Comparison of ENCODE assay signal across 24 cellular contexts in genomic region chr7:30916255-30916654, GRCh38. TPM values are rescaled to one million over a fixed set of nuclear protein-coding genes. Genes with fewer than 3 reads are reported as not detected.
DNase-seq lines count a peak whose midpoint lies in the region; ATAC-seq and TF ChIP-seq lines count a peak whose summit lies in the region.
"Had no signal": no experiment of that assay in that cellular context is flagged by ENCODE, and none has a peak within 500 bp of the region (broad histone marks: within the 10 kb centered on the region; RNA-seq: fewer than 3 reads in every experiment).

No MANE protein-coding gene starts in this region.

- intact Hi-C loops in breast epithelium (cut with DNase I; ENCODE audit: low total_unique reads) = loop anchor here (10.0 kb wide), 1 partner anchor 101 kb away; no protein-coding TSS in a partner anchor
- intact Hi-C loops in mammary epithelial cell (cut with micrococcal nuclease) = no loop called here
- intact Hi-C loops in gastrocnemius medialis (cut with DNase I; ENCODE audit: low total_unique reads) = no loop called here
- intact Hi-C loops in aorta (cut with DNase I) = loop anchor here in 1 of 2 donors (5.0 to 10.0 kb wide), 2 partner anchors 164 to 1579 kb away; partner anchors contain the start of genes AVL9, INMT and LSM5

- H2AFZ ChIP-seq in mammary epithelial cell (ENCODE audit: low read depth, low read length) = no peak overlapping the region

- CTCF ChIA-PET in mammary epithelial cell (lab: Charles Lee; ENCODE audit: low non-redundant PET) = no interaction called here

- H3K27me3 ChIP-seq in breast epithelium (no peaks in the 10 kb centered on the region), mammary epithelial cell (ENCODE audit: insufficient read depth, low read length) (no peaks in the 10 kb centered on the region), right atrium auricular region (no peaks in the 10 kb centered on the region), gastrocnemius medialis (no peaks in the 10 kb centered on the region), aorta (ENCODE audit: control insufficient read depth in 1 of 2, insufficient read depth in 2 of 2, low read length in 1 of 2) (no peaks in the 10 kb centered on the region)
- H3K27me3 ChIP-seq: testis had no signal

- H4K20me1 ChIP-seq in mammary epithelial cell (ENCODE audit: insufficient read depth, low read length) = no peaks in the 10 kb centered on the region

- H3K36me3 ChIP-seq in breast epithelium = no peaks in the 10 kb centered on the region
- H3K36me3 ChIP-seq in mammary epithelial cell (ENCODE audit: insufficient read depth, low read length) = no peaks in the 10 kb centered on the region
- no peaks in the 10 kb centered on the region for H3K36me3 ChIP-seq in right atrium auricular region
- no peaks in the 10 kb centered on the region for H3K36me3 ChIP-seq in gastrocnemius medialis
- no peaks in the 10 kb centered on the region for H3K36me3 ChIP-seq in aorta (ENCODE audit: control insufficient read depth in 1 of 2, insufficient read depth in 2 of 2, low read length in 1 of 2)

- H3K27ac ChIP-seq in breast epithelium = peak overlapping the region in 1 of 2 donors; percentile 30
- H3K27ac ChIP-seq in mammary epithelial cell (ENCODE audit: insufficient read depth, low read depth, low read length) = no peak overlapping the region
- peak overlapping the region; percentile 82 to 94 for H3K27ac ChIP-seq in right atrium auricular region
- H3K27ac ChIP-seq in gastrocnemius medialis = peak overlapping the region in 3 of 4 donors; percentile 58 to 73 (median 64)
- H3K27ac ChIP-seq in aorta (ENCODE audit: low read depth in 1 of 2, low read length in 2 of 2) = peak overlapping the region; percentile 39 to 72
- H3K27ac ChIP-seq: epithelial cell of prostate, testis had no signal

- ATAC-seq in gastrocnemius medialis (no peak), aorta (ENCODE audit: low FRiP score) (no peak), HG02885 (IDR thresholded peaks at IDR 0.05; ENCODE audit: poor library complexity, unreplicated experiment) (no peak)

- no peaks in the 10 kb centered on the region for H3K79me2 ChIP-seq in mammary epithelial cell (ENCODE audit: insufficient read depth, low read length)

- DNase-seq in breast epithelium (ENCODE audit: low spot score in 2 of 2) (no peak), mammary epithelial cell (no peak), right atrium auricular region (ENCODE audit: low spot score) (no peak), gastrocnemius medialis (no peak), aorta (peak in 1 of 2 donors; percentile 64), C1 segment of cervical spinal cord (lab: John Stamatoyannopoulos, UW) (no peak), iPS-NIHi7 (ENCODE audit: extremely low spot score) (no peak)
- DNase-seq: 8988T; activated B cell treated with CpG ODN at 0.5 μM for 24 hours; activated CD4-positive, alpha-beta T cell treated with anti-CD3 and anti-CD28 coated beads, Interleukin-2, amount 50 U/mL, for 48 hours; activated gamma-delta T cell treated with Interleukin-2 at 50 U/mL for 16 hours; AML-193; Caco-2; NCI-H1092; NCI-H2029 treated with DMSO at 0.1 percent for 48 hours; nucleus accumbens; T-helper 9 cell; testis had no signal

- in situ Hi-C loops in mammary epithelial cell (cut with MboI; ENCODE audit: low sequenced_read_pairs in 2 of 2) = no loop called here
- in situ Hi-C loops in gastrocnemius medialis (cut with MboI; ENCODE audit: low sequenced_read_pairs in 4 of 4) = no loop called here

- TF ChIP-seq CTCF in breast epithelium (IDR thresholded peaks at IDR 0.05) (no peak), mammary epithelial cell (conservative IDR thresholded peaks at IDR 0.05 in 1 of 2, IDR thresholded peaks at IDR 0.05 in 1 of 2; ENCODE audit: extremely low read depth in 1 of 2, insufficient read depth in 1 of 2, low read depth in 1 of 2, low read length in 2 of 2) (no peak), right atrium auricular region (IDR thresholded peaks at IDR 0.05) (no peak), gastrocnemius medialis (IDR thresholded peaks at IDR 0.05 in 4 of 5, conservative IDR thresholded peaks at IDR 0.05 in 1 of 5) (no peak)

- TF ChIP-seq POLR2A in breast epithelium (IDR thresholded peaks at IDR 0.05) (no peak), gastrocnemius medialis (IDR thresholded peaks at IDR 0.05) (no peak)

- no TSS peak for BruUV-seq in mammary epithelial cell (replicated peaks; lab: Mats Ljungman, UMichigan)

- no peaks in the 10 kb centered on the region for H3K9me3 ChIP-seq in breast epithelium
- no peaks in the 10 kb centered on the region for H3K9me3 ChIP-seq in mammary epithelial cell (replicated peaks; ENCODE audit: insufficient read depth, low read length)
- no peaks in the 10 kb centered on the region for H3K9me3 ChIP-seq in right atrium auricular region
- H3K9me3 ChIP-seq in gastrocnemius medialis = no peaks in the 10 kb centered on the region
- no peaks in the 10 kb centered on the region for H3K9me3 ChIP-seq in aorta (ENCODE audit: control insufficient read depth, low read length)
- H3K9me3 ChIP-seq: Caco-2, testis had no signal

- dilution Hi-C loops in mammary epithelial cell (cut with HindIII; ENCODE audit: low sequenced_read_pairs) = no loop called here

- 52% methylated on average over 3 of the region's 3 CpGs for WGBS in mammary epithelial cell (ENCODE audit: low coverage, missing lambda C conversion rate)
- WGBS in aorta, 2 donors = 2 to 10% methylated on average over 3 of the region's 3 CpGs

- H3K9ac ChIP-seq in mammary epithelial cell (ENCODE audit: insufficient read depth, low read length) = no peak overlapping the region

- H3K4me1 ChIP-seq in breast epithelium (peaks cover 0 to 2% of the 10 kb centered on the region in 2 donors), mammary epithelial cell (ENCODE audit: insufficient read depth, low read length) (peaks cover 17% of the 10 kb centered on the region), right atrium auricular region (peaks cover 0 to 99% of the 10 kb centered on the region in 2 donors), gastrocnemius medialis (peaks cover 21% of the 10 kb centered on the region in 2 donors), aorta (ENCODE audit: control insufficient read depth in 1 of 2, insufficient read depth in 2 of 2, low read length in 2 of 2) (peaks cover 0 to 7% of the 10 kb centered on the region in 2 donors)

- H3K4me2 ChIP-seq in mammary epithelial cell (ENCODE audit: insufficient read depth, low read depth, low read length) = no peak overlapping the region

- H3K4me3 ChIP-seq in breast epithelium (peak overlapping the region; percentile 12 to 46 (median 13)), mammary epithelial cell (replicated peaks in 1 of 3; ENCODE audit: insufficient read depth in 1 of 3, low read depth in 2 of 3, low read length in 3 of 3) (no peak overlapping the region), right atrium auricular region (peak overlapping the region; percentile 5 to 54), gastrocnemius medialis (peak overlapping the region in 3 of 4 donors; percentile 1 to 49 (median 41)), aorta (ENCODE audit: low read length in 2 of 2) (peak overlapping the region; percentile 1 to 67)
- H3K4me3 ChIP-seq: testis had no signal

RNA-seq across cellular contexts. Expression of gene AQP1, which starts 4.6 kb away (rescaled TPM):
- total RNA-seq in breast epithelium = 100 to 1,000 TPM; 132 to 213 (median 177) TPM
- total RNA-seq in mammary epithelial cell = under 1 TPM in 1 of 2 donors, not detected in 1; 0.17 TPM
- polyA plus RNA-seq in mammary epithelial cell = 0.05 TPM
- not detected for polyA minus RNA-seq in mammary epithelial cell
- total RNA-seq in right atrium auricular region = 100 to 1,000 TPM; 353 to 517 TPM
- total RNA-seq in gastrocnemius medialis = 100 to 1,000 TPM in 3 of 4 donors, 10 to 100 TPM in 1; 81.9 to 149 (median 113) TPM
- 1,000 to 10,000 TPM in 1 of 2 donors, 100 to 1,000 TPM in 1; 680 to 1,062 TPM for total RNA-seq in aorta
- polyA plus RNA-seq in aorta = 100 to 1,000 TPM; 370 to 962 TPM

RNA-seq across cellular contexts. Expression of gene GHRHR, which starts 47.5 kb away (rescaled TPM):
- total RNA-seq in breast epithelium (not detected), mammary epithelial cell (not detected), right atrium auricular region (not detected), gastrocnemius medialis (not detected), aorta (1 to 10 TPM; 1.3 to 1.4 TPM)
- polyA plus RNA-seq in mammary epithelial cell (not detected), aorta (1 to 10 TPM in 1 of 2 donors, not detected in 1; 3.3 TPM)
- not detected for polyA minus RNA-seq in mammary epithelial cell
- total RNA-seq: activated B cell treated with CpG ODN at 0.5 μM for 24 hours, Caco-2, Daoy, dermis microvascular lymphatic vessel endothelial cell, frontal cortex, RPMI7951 had no signal

Comparison
In these comparisons a context has a peak if more than half of its experiments do, and no peak if none do; other contexts are left out.
1. H3K4me3 ChIP-seq: peak in breast epithelium (3 of 3), right atrium auricular region (2 of 2), gastrocnemius medialis (3 of 4) and aorta (2 of 2); none in mammary epithelial cell (0 of 3).
2. RNA of gene AQP1, which starts 4.6 kb away (total RNA-seq): 680 to 1,062 TPM in aorta, 353 to 517 TPM in right atrium auricular region, 132 to 213 TPM in breast epithelium and 81.9 to 149 TPM in gastrocnemius medialis; 0.17 TPM in mammary epithelial cell; every median in the first group is over 10 times any median in the second.